In genomic region chr1:22452401-22452963, GRCh38 we compare ENCODE assay signal across 8 cellular contexts. TPM values are rescaled to one million over a fixed set of nuclear protein-coding genes. Genes with fewer than 3 reads are reported as not detected.
A peak's percentile ranks its signal among the peaks of the same experiment; 100 is the strongest.
DNase-seq lines count a peak whose midpoint lies in the region; ATAC-seq and TF ChIP-seq lines count a peak whose summit lies in the region.

No MANE protein-coding gene starts in this region.

- TF ChIP-seq CTCF in GM13977 (IDR thresholded peaks at IDR 0.05; ENCODE audit: extremely low read depth, insufficient read depth, missing control alignments) (no peak), MCF 10A (IDR thresholded peaks at IDR 0.05; ENCODE audit: unreplicated experiment) (no peak)

- H3K36me3 Mint-ChIP-seq in MCF 10A (ENCODE audit: insufficient read depth, unreplicated experiment) (peaks cover 5% of the 10 kb centered on the region), immature natural killer cell (no peaks in the 10 kb centered on the region)

- peak; percentile 13 for ATAC-seq in HG02973 (IDR thresholded peaks at IDR 0.05; ENCODE audit: unreplicated experiment)

- H3K4me3 ChIP-seq in skin epidermis = peak overlapping the region; percentile 67 to 97 (median 86)

- no peaks in the 10 kb centered on the region for H3K27me3 Mint-ChIP-seq in MCF 10A (ENCODE audit: insufficient read depth, unreplicated experiment)
- H3K27me3 Mint-ChIP-seq in immature natural killer cell (ENCODE audit: low read depth in 3 of 3) = peaks cover 2 to 7% (median 3%) of the 10 kb centered on the region in 3 donors

- intact Hi-C loops in MCF 10A (cut with micrococcal nuclease) = no loop called here

- BruUV-seq in MCF 10A (replicated peaks; lab: Mats Ljungman, UMichigan) = no TSS peak

- H3K9me3 Mint-ChIP-seq in MCF 10A (ENCODE audit: unreplicated experiment) (peaks cover 6% of the 10 kb centered on the region), immature natural killer cell (no peaks in the 10 kb centered on the region)

- H3K4me3 Mint-ChIP-seq in MCF 10A (ENCODE audit: unreplicated experiment) (peak overlapping the region; percentile 85), immature natural killer cell (peak overlapping the region; percentile 94 to 97 (median 95))

- peak overlapping the region; percentile 77 to 97 (median 90) for H3K27ac ChIP-seq in skin epidermis

- H3K4me1 Mint-ChIP-seq in MCF 10A (ENCODE audit: insufficient read depth, unreplicated experiment) (peaks cover 15% of the 10 kb centered on the region), immature natural killer cell (peaks cover 26 to 43% of the 10 kb centered on the region in 2 donors)

- H3K27ac Mint-ChIP-seq in MCF 10A (ENCODE audit: low read depth, unreplicated experiment) (peak overlapping the region; percentile 87), immature natural killer cell (peak overlapping the region; percentile 89 to 96 (median 94))

- in situ Hi-C loops in GM13977 (cut with MboI; ENCODE audit: low pct_unique_long_range_greater_than_20kb, low sequenced_read_pairs, unreplicated experiment) = no loop called here

- DNase-seq in AG20443 (ENCODE audit: low spot score) (peak; percentile 55), GM13977 (ENCODE audit: low spot score) (peak; percentile 21), NCI-H69 (lab: John Stamatoyannopoulos, UW) (peak; percentile 69), MCF 10A (ENCODE audit: unreplicated experiment) (peak; percentile 51), immature natural killer cell (peak in 2 of 3 donors; percentile 1 to 5)
- no peak for DNase-seq in activated CD8-positive, alpha-beta memory T cell treated with anti-CD3 and anti-CD28 coated beads for 24 hours

- CTCF ChIA-PET in MCF 10A (lab: Yijun Ruan, JAX) = interaction anchor here (0.6 to 1.1 kb wide), 2 partner anchors 10 to 42 kb away, joined by 3 to 4 read pairs; no protein-coding TSS in a partner anchor

- POLR2A ChIA-PET in MCF 10A (lab: Yijun Ruan, JAX) = interaction anchor here (0.6 to 2.0 kb wide), 10 partner anchors 9 to 1104 kb away, joined by 3 to 5 read pairs (median 3); no protein-coding TSS in a partner anchor

RNA-seq across cellular contexts. Expression of gene ZBTB40, which starts 0.8 kb away (rescaled TPM):
- total RNA-seq in MCF 10A (2022) = 20.4 and 25.2 TPM in 2 replicates
- polyA plus RNA-seq in immature natural killer cell = 1 to 10 TPM in 2 of 3 donors, not detected in 1; 1.3 to 7.5 TPM
